ENCODE assay signal across 22 cellular contexts in genomic region chr17:58911741-58912343, GRCh38.
"Had no signal": no experiment of that assay in that cellular context is flagged by ENCODE, and none has a peak within 500 bp of the region (broad histone marks: within the 10 kb centered on the region; RNA-seq: fewer than 3 reads in every experiment).

No MANE protein-coding gene starts in this region.

- H3K27ac ChIP-seq: ascending aorta, coronary artery, gastrocnemius medialis, heart left ventricle, ovary, psoas muscle, skin epidermis had no signal

- H3K36me3 ChIP-seq: ascending aorta, gastrocnemius medialis, heart left ventricle, ovary had no signal

- H3K9me3 ChIP-seq: ascending aorta, gastrocnemius medialis, ovary, psoas muscle had no signal

- DNase-seq: activated CD4-positive, alpha-beta T cell treated with anti-CD3 and anti-CD28 coated beads, Interleukin-2, amount 50 U/mL, for 1 hour; activated CD8-positive, alpha-beta memory T cell treated with anti-CD3 and anti-CD28 coated beads for 24 hours; activated CD8-positive, alpha-beta memory T cell treated with anti-CD3 and anti-CD28 coated beads, Interleukin-2, amount 50 U/mL, for 48 hours; activated effector memory CD4-positive, alpha-beta T cell treated with Interleukin-2 at 50 U/mL for 16 hours; activated T-cell treated with anti-CD3 and anti-CD28 coated beads, Interleukin-2, amount 50 U/mL, for 48 hours; erythroblast; gastrocnemius medialis; heart left ventricle; immature natural killer cell; mesenchymal stem cell; naive thymus-derived CD4-positive, alpha-beta T cell; ovary; psoas muscle; right cardiac atrium; stimulated activated CD4-positive, alpha-beta T cell treated with anti-CD3 and anti-CD28 coated beads, Interleukin-15, amount 100 ng/mL, for 24 hours; stimulated activated CD4-positive, alpha-beta T cell treated with anti-CD3 and anti-CD28 coated beads, Interleukin-2, amount 100 ng/mL, for 48 hours; T-helper 9 cell; trophoblast cell had no signal

- ATAC-seq: activated CD4-positive, CD25-positive, alpha-beta regulatory T cell treated with anti-CD3 and anti-CD28 coated beads, Interleukin-2, amount 50 U/mL, for 24 hours; gastrocnemius medialis; heart left ventricle; naive thymus-derived CD4-positive, alpha-beta T cell; psoas muscle; right cardiac atrium had no signal

- H3K4me1 ChIP-seq: ascending aorta, gastrocnemius medialis, heart left ventricle, psoas muscle had no signal

- H3K27me3 ChIP-seq: ascending aorta, gastrocnemius medialis, ovary had no signal

- H3K4me3 ChIP-seq: ascending aorta, coronary artery, gastrocnemius medialis, heart left ventricle, ovary, psoas muscle, skin epidermis had no signal
